In genomic region chr18:50987261-50987660, GRCh38 we compare ENCODE assay signal across 11 cellular contexts.
"Had no signal": no experiment of that assay in that cellular context is flagged by ENCODE, and none has a peak within 500 bp of the region (broad histone marks: within the 10 kb centered on the region; RNA-seq: fewer than 3 reads in every experiment).

No MANE protein-coding gene starts in this region.

- H3K4me1 ChIP-seq: right lobe of liver, uterus had no signal

- H3K4me3 ChIP-seq: right lobe of liver, tibial nerve, uterus had no signal

- H3K27me3 ChIP-seq: right lobe of liver, tibial nerve, uterus had no signal

- H3K27ac ChIP-seq: right lobe of liver, tibial nerve, uterus, VCaP had no signal

- H3K9me3 ChIP-seq: right lobe of liver, tibial nerve, uterus had no signal

- DNase-seq: activated CD4-positive, alpha-beta T cell treated with anti-CD3 and anti-CD28 coated beads for 1 hour; activated CD4-positive, alpha-beta T cell treated with anti-CD3 and anti-CD28 coated beads, Interleukin-2, amount 50 U/mL, for 4 hours; activated naive CD4-positive, alpha-beta T cell; activated naive CD8-positive, alpha-beta T cell treated with anti-CD3 and anti-CD28 coated beads, Interleukin-2, amount 10 ng/mL, durations not matched to agents 7 days and 5 days; activated T-cell treated with anti-CD3 and anti-CD28 coated beads for 4 hours; right lobe of liver; stimulated activated CD4-positive, alpha-beta T cell treated with anti-CD3 and anti-CD28 coated beads, Interleukin-1b, Interleukin-23, amount 100 ng/mL, for 48 hours; uterus had no signal

- ATAC-seq: right lobe of liver; stimulated activated effector memory CD8-positive, alpha-beta T cell treated with anti-CD3 and anti-CD28 coated beads, Interleukin-12 subunit alpha, Interleukin-12 subunit beta, amount 100 ng/mL, for 72 hours had no signal

- H3K36me3 ChIP-seq: uterus had no signal
